In genomic region chr10:123154092-123154942, GRCh38 we compare ENCODE assay signal across 8 cellular contexts. TPM values are rescaled to one million over a fixed set of nuclear protein-coding genes. Genes with fewer than 3 reads are reported as not detected.
DNase-seq lines count a peak whose midpoint lies in the region; ATAC-seq and TF ChIP-seq lines count a peak whose summit lies in the region.

Gene BUB3 (plus strand): TSS chr10:123154402. CDS start chr10:123154918, 516 bp downstream.

- peak within 1 kb of the TSS; percentile 100 for H3K27ac Mint-ChIP-seq in T-helper 2 cell treated with Interferon-gamma antibody and Interleukin-4, amounts not matched to agents 5 μg/mL and 100 μg/mL, for 36 hours

- peaks cover 8 to 19% of the 10 kb centered on the region in 2 donors for H3K4me1 ChIP-seq in ascending aorta
- peaks cover 7% of the 10 kb centered on the region for H3K4me1 ChIP-seq in right cardiac atrium (ENCODE audit: control insufficient read depth, insufficient read depth, low read length)
- peaks cover 3 to 11% of the 10 kb centered on the region in 2 donors for H3K4me1 ChIP-seq in uterus

- no peaks in the 10 kb centered on the region for H3K9me3 Mint-ChIP-seq in T-helper 2 cell treated with Interferon-gamma antibody and Interleukin-4, amounts not matched to agents 5 μg/mL and 100 μg/mL, for 36 hours

- peak within 1 kb of the TSS; percentile 74 to 92 for H3K4me3 ChIP-seq in ascending aorta
- H3K4me3 ChIP-seq in right cardiac atrium (ENCODE audit: low read length): peak within 1 kb of the TSS; percentile 91
- H3K4me3 ChIP-seq in uterus: peak within 1 kb of the TSS; percentile 87 to 98

- H3K9me3 ChIP-seq in ascending aorta (no peaks in the 10 kb centered on the region), right cardiac atrium (ENCODE audit: control insufficient read depth, low read length) (no peaks in the 10 kb centered on the region), uterus (no peaks in the 10 kb centered on the region)

- DNase-seq in NCI-H1930 (lab: John Stamatoyannopoulos, UW) (peak; percentile 96 to 97), ascending aorta (ENCODE audit: low spot score in 2 of 2) (peak; percentile 95 to 99), right cardiac atrium (peak; percentile 98 to 99 (median 99)), pulmonary artery endothelial cell (ENCODE audit: low read depth, low spot score) (peak; percentile 98), uterus (peak; percentile 98 to 99)
- peak; percentile 97 for DNase-seq in T-helper 2 cell treated with Interferon-gamma antibody and Interleukin-4, amounts not matched to agents 5 μg/mL and 100 μg/mL, for 36 hours (ENCODE audit: low spot score)

- H3K27ac ChIP-seq in ascending aorta (peak within 1 kb of the TSS; percentile 75 to 90), right cardiac atrium (ENCODE audit: low read length) (peak within 1 kb of the TSS; percentile 92), uterus (peak within 1 kb of the TSS; percentile 82 to 84)

- peak within 1 kb of the TSS; percentile 100 for H3K4me3 Mint-ChIP-seq in T-helper 2 cell treated with Interferon-gamma antibody and Interleukin-4, amounts not matched to agents 5 μg/mL and 100 μg/mL, for 36 hours

- H3K27me3 ChIP-seq in ascending aorta (peaks cover 16% of the 10 kb centered on the region), right cardiac atrium (ENCODE audit: control insufficient read depth, insufficient read depth) (no peaks in the 10 kb centered on the region), uterus (peaks cover 13 to 36% of the 10 kb centered on the region in 2 donors)

- TF ChIP-seq CTCF in ascending aorta (IDR thresholded peaks at IDR 0.05): peak in 2 of 3 experiments; percentile 5 to 30
- peak in 3 of 4 experiments; percentile 24 to 48 (median 29) for TF ChIP-seq CTCF in uterus (IDR thresholded peaks at IDR 0.05)

- peaks cover 47% of the 10 kb centered on the region for H3K4me1 Mint-ChIP-seq in T-helper 2 cell treated with Interferon-gamma antibody and Interleukin-4, amounts not matched to agents 5 μg/mL and 100 μg/mL, for 36 hours (ENCODE audit: low read depth)

- intact Hi-C loops in ascending aorta (cut with DNase I) (loop anchor here (1.0 to 10.0 kb wide), 6 partner anchors 18 to 1590 kb away; partner anchors contain the start of genes ACADSB, C10orf88, FAM53B and OAT), right cardiac atrium (cut with DNase I) (no loop called here), uterus (cut with DNase I; ENCODE audit: low total_unique reads) (no loop called here)

- peak; percentile 30 to 74 for TF ChIP-seq POLR2A in uterus (IDR thresholded peaks at IDR 0.05)

- H3K27me3 Mint-ChIP-seq in T-helper 2 cell treated with Interferon-gamma antibody and Interleukin-4, amounts not matched to agents 5 μg/mL and 100 μg/mL, for 36 hours (ENCODE audit: low read depth): peaks cover 29% of the 10 kb centered on the region

- ATAC-seq in GM18502 (IDR thresholded peaks at IDR 0.05; ENCODE audit: poor library complexity, unreplicated experiment) (peak; percentile 90), HG02970 (IDR thresholded peaks at IDR 0.05; ENCODE audit: low FRiP score, unreplicated experiment) (peak; percentile 91), right cardiac atrium (peak; percentile 99 to 100)

- WGBS in right cardiac atrium: under 1% methylated on average over 74 of the region's 74 CpGs

- peaks cover 52% of the 10 kb centered on the region for H3K36me3 Mint-ChIP-seq in T-helper 2 cell treated with Interferon-gamma antibody and Interleukin-4, amounts not matched to agents 5 μg/mL and 100 μg/mL, for 36 hours (ENCODE audit: low read depth)

- H3K36me3 ChIP-seq in ascending aorta (peaks cover 8 to 11% of the 10 kb centered on the region in 2 donors), uterus (no peaks in the 10 kb centered on the region)

RNA-seq across cellular contexts. Expression of gene BUB3, which starts in this region (rescaled TPM):
- total RNA-seq in ascending aorta (12.2 TPM), right cardiac atrium (10 to 100 TPM; 33.7 to 43.0 (median 37.8) TPM), pulmonary artery endothelial cell (323 and 341 TPM in 2 replicates), uterus (100 to 1,000 TPM in 2 of 4 donors, 10 to 100 TPM in 2; 57.2 to 156 (median 99.4) TPM)
- polyA plus RNA-seq in right cardiac atrium: 28.3 TPM

Comparison
In these comparisons a context has a peak if more than half of its experiments do, and no peak if none do; other contexts are left out.
1. Peak in every context shown above with its lines: DNase-seq, ATAC-seq, H3K4me3 ChIP-seq and H3K27ac ChIP-seq.